ENCODE assay signal across 14 cellular contexts in the genomic region with DNA sequence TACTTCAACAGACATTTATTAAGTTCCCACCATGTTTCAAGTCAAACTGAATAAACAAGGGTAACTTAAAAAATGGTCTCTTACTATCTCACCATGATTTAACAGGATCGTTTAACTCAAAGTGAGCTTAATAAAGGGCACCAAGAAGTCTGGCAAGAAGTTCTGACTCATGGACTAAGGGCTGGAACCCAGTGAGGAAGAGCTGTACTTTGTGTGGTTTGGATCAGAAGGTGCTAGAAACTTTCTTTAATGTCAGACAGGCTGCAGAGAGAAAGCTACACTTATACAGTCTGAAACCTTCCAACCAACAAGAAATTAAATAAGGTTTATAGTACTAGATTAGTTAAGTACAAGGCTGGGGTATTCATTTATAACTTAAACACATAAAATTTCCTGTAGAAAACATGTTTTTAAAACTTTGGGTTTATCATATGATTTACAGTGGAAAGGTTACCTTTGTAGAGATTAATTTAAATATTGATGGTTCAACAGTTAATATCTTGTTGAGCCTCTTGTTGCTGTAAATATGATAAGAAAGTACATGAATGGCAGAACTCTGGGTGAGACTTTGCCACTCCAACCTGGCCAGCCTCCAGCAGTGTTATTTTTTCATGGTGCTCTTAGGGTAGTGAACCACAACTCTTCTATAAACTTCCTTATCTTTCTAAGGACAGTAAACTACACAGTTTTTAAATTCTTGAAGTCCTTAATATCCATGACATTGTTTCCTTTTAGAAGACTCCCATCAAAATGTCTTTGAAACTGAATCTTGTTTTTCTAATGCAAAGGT.
A peak's percentile ranks its signal among the peaks of the same experiment; 100 is the strongest.
DNase-seq lines count a peak whose midpoint lies in the region; ATAC-seq and TF ChIP-seq lines count a peak whose summit lies in the region.
"Had no signal": no experiment of that assay in that cellular context is flagged by ENCODE, and none has a peak within 500 bp of the region (broad histone marks: within the 10 kb centered on the region; RNA-seq: fewer than 3 reads in every experiment).

No MANE protein-coding gene starts in this region.

- ATAC-seq in GM18858 (IDR thresholded peaks at IDR 0.05; ENCODE audit: unreplicated experiment) = no peak
- ATAC-seq: gastroesophageal sphincter had no signal

- DNase-seq in Daoy (ENCODE audit: low read depth) (peak; percentile 19), LHCN-M2 (ENCODE audit: low read depth) (peak; percentile 83), cardiac fibroblast (ENCODE audit: low read depth in 2 of 2) (peak; percentile 29 to 43), renal cortical epithelial cell (ENCODE audit: low read depth) (peak; percentile 63), nucleus accumbens (lab: John Stamatoyannopoulos, UW) (no peak), cerebellar cortex (ENCODE audit: low spot score) (no peak)
- DNase-seq: amniotic stem cell; Caco-2; effector CD4-positive, alpha-beta T cell; kidney; right lobe of liver; testis had no signal

- no peak for TF ChIP-seq CTCF in cardiac fibroblast (IDR thresholded peaks at IDR 0.05; ENCODE audit: low read depth, low read length)

- H3K4me3 ChIP-seq in cardiac fibroblast (replicated peaks in 1 of 2; ENCODE audit: low read depth in 2 of 2, low read length in 2 of 2) = no peak overlapping the region
- H3K4me3 ChIP-seq: gastroesophageal sphincter, right lobe of liver, testis had no signal

Comparison
In these comparisons a context has a peak if more than half of its experiments do, and no peak if none do; other contexts are left out.
1. DNase-seq: peak in Daoy (single experiment), LHCN-M2 (single experiment), cardiac fibroblast (2 of 2) and renal cortical epithelial cell (single experiment); none in nucleus accumbens (0 of 56) and cerebellar cortex (single experiment).